Comparison of ENCODE assay signal across 7 cellular contexts in genomic region chr16:87634411-87634810, GRCh38. TPM values are rescaled to one million over a fixed set of nuclear protein-coding genes. Genes with fewer than 3 reads are reported as not detected.
"Had no signal": no experiment of that assay in that cellular context is flagged by ENCODE, and none has a peak within 500 bp of the region (broad histone marks: within the 10 kb centered on the region; RNA-seq: fewer than 3 reads in every experiment).

No MANE protein-coding gene starts in this region.

- DNase-seq: GM23248, GOT3, H9, HCEC 1CT, IMR-90 had no signal

- H3K4me3 ChIP-seq: GM23248, K562 had no signal

- H2AFZ ChIP-seq: GM23248 had no signal

- H3K27ac ChIP-seq: GM23248 had no signal

- H3K27ac Mint-ChIP-seq: H9 had no signal

- H3K9ac ChIP-seq: GM23248 had no signal

- ATAC-seq: K562 had no signal

RNA-seq across cellular contexts. Expression of gene JPH3, which starts 32.1 kb away (rescaled TPM):
- total RNA-seq: GM23248, HT-29, IMR-90, K562 had no signal
- polyA plus RNA-seq: GM23248 had no signal
